In the genomic region with DNA sequence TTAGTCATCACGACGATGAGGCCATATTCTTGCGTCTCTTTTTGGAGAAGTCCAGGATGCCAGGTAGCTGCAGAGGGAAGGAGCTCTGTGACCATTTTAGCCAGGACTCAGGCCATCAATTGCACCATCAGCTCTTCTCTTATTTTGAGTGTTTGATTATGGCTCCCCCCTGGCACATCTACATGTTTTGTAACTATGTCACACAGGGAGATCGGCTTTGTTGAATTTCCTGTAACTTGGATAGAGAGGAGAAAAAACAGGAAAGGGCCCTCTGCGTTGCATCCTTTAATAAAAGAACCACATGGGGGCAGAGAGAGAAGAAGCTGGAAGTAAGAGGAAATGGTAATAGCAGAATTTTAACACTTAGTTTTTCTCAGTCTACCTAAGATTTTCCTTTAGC, we compare ENCODE assay signal across 2 cellular contexts.
TF ChIP-seq lines count a peak whose summit lies in the region.

No MANE protein-coding gene starts in this region.

TF ChIP-seq in H1, 55 proteins besides CTCF, POLR2A, EP300 and RAD21:
- no peak for TF ChIP-seq SAP30 (IDR thresholded peaks at IDR 0.05; ENCODE audit: insufficient read depth, insufficient replicate concordance, low read length)
- TF ChIP-seq YY1 (IDR thresholded peaks at IDR 0.05; ENCODE audit: low read depth, low read length), result no peak
- TF ChIP-seq NANOG (IDR thresholded peaks at IDR 0.05; ENCODE audit: insufficient read depth, low read depth, low read length, poor library complexity, severe bottlenecking), result no peak
- no peak for TF ChIP-seq BRCA1 (IDR thresholded peaks at IDR 0.05; ENCODE audit: low read depth, low read length)
- TF ChIP-seq POLR2AphosphoS5 (IDR thresholded peaks at IDR 0.05; ENCODE audit: low read depth, low read length), result no peak
- no peak for TF ChIP-seq CBX8 (IDR thresholded peaks at IDR 0.05; ENCODE audit: borderline replicate concordance, low read depth, low read length)
- no peak for TF ChIP-seq TAF1 (IDR thresholded peaks at IDR 0.05; ENCODE audit: low read depth, low read length)
- TF ChIP-seq SP4 (IDR thresholded peaks at IDR 0.05; ENCODE audit: low read length), result no peak
- no peak for TF ChIP-seq RBBP5 (IDR thresholded peaks at IDR 0.05; ENCODE audit: borderline replicate concordance, low read depth, low read length)
- TF ChIP-seq HDAC2 (IDR thresholded peaks at IDR 0.05; ENCODE audit: borderline replicate concordance in 1 of 2, low read depth in 2 of 2, low read length in 2 of 2), result no peak
- TF ChIP-seq NRF1 (IDR thresholded peaks at IDR 0.05; ENCODE audit: low read depth, low read length), result no peak
- no peak for TF ChIP-seq POU5F1 (IDR thresholded peaks at IDR 0.05; ENCODE audit: low read depth, low read length)
- no peak for TF ChIP-seq GABPA (IDR thresholded peaks at IDR 0.05; ENCODE audit: borderline replicate concordance, insufficient read depth, low read length)
- no peak for TF ChIP-seq TEAD4 (IDR thresholded peaks at IDR 0.05; ENCODE audit: low read depth, low read length)
- TF ChIP-seq EZH2 (IDR thresholded peaks at IDR 0.05; ENCODE audit: low read depth, low read length, severe bottlenecking), result no peak
- TF ChIP-seq HDAC6 (IDR thresholded peaks at IDR 0.05; ENCODE audit: low read depth, low read length), result no peak
- TF ChIP-seq SP2 (IDR thresholded peaks at IDR 0.05; ENCODE audit: low read length), result no peak

TF ChIP-seq in neural cell, 6 proteins besides CTCF, POLR2A, EP300 and RAD21:
- TF ChIP-seq EZH2 (IDR thresholded peaks at IDR 0.05; ENCODE audit: borderline replicate concordance, insufficient read depth, low read length, poor library complexity, severe bottlenecking) (no peak), MXI1 (conservative IDR thresholded peaks at IDR 0.05; ENCODE audit: poor library complexity, severe bottlenecking) (no peak), SMC3 (conservative IDR thresholded peaks at IDR 0.05; ENCODE audit: poor library complexity) (peak; percentile 32)
